In the genomic region with DNA sequence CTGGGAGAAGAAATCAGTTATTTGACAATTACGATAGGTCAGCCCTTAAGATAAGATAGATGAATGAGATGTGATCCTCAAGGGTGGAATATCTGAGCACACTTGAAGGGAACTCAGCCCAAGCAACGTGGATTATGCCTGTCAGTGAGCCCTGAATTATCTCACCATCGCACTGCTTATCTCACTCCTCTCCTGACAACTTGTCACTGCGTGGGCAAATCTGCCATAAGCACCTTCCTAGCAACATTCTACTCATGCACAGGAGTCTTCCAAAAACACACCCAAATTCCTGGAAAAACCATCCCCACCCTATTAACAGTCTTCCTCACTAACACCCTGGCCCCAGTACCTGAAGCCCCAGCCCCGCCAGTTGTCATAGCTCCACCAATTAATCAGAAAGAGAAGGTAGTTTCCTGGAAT, we compare ENCODE assay signal across 18 cellular contexts. TPM values are rescaled to one million over a fixed set of nuclear protein-coding genes. Genes with fewer than 3 reads are reported as not detected.
"Had no signal": no experiment of that assay in that cellular context is flagged by ENCODE, and none has a peak within 500 bp of the region (broad histone marks: within the 10 kb centered on the region; RNA-seq: fewer than 3 reads in every experiment).

No MANE protein-coding gene starts in this region.

- H3K9me3 Mint-ChIP-seq: activated T-cell treated with anti-CD3 and anti-CD28 coated beads, Interleukin-2, amount 50 U/mL, for 4 hours; nephron had no signal

- H3K27me3 Mint-ChIP-seq: brain had no signal

- H3K4me3 Mint-ChIP-seq: activated T-cell treated with anti-CD3 and anti-CD28 coated beads, Interleukin-2, amount 50 U/mL, for 4 hours; brain; nephron had no signal

- H3K4me1 Mint-ChIP-seq: brain, nephron had no signal

- H3K36me3 Mint-ChIP-seq: activated naive CD4-positive, alpha-beta T cell treated with anti-CD3 and anti-CD28 coated beads, Interleukin-2, amount 50 U/mL, for 72 hours; brain had no signal

- H3K27ac Mint-ChIP-seq: activated naive CD4-positive, alpha-beta T cell treated with anti-CD3 and anti-CD28 coated beads, Interleukin-2, amount 50 U/mL, for 72 hours; brain; nephron had no signal

- DNase-seq: activated CD4-positive, alpha-beta T cell treated with anti-CD3 and anti-CD28 coated beads for 48 hours; activated CD4-positive, CD25-positive, alpha-beta regulatory T cell; activated effector memory CD4-positive, alpha-beta T cell treated with anti-CD3 and anti-CD28 coated beads, Interleukin-2, amount 50 U/mL, for 16 hours; activated T-cell treated with anti-CD3 and anti-CD28 coated beads, Interleukin-2, amount 50 U/mL, for 4 hours; erythroblast; foreskin melanocyte; glutamatergic neuron; hippocampal formation; left cardiac atrium; mesendoderm; stimulated activated CD4-positive, alpha-beta T cell treated with anti-CD3 and anti-CD28 coated beads, Interleukin-4, amount 100 ng/mL, for 1 hour; SW 1271; T-helper 9 cell; upper lobe of right lung had no signal

- ATAC-seq: activated naive CD4-positive, alpha-beta T cell treated with anti-CD3 and anti-CD28 coated beads, Interleukin-2, amount 50 U/mL, for 72 hours; activated T-cell treated with anti-CD3 and anti-CD28 coated beads, Interleukin-2, amount 50 U/mL, for 4 hours; left cardiac atrium; sciatic nerve; upper lobe of right lung had no signal

RNA-seq across cellular contexts. Expression of gene IL6, which starts 46.5 kb away (rescaled TPM):
- total RNA-seq: activated naive CD4-positive, alpha-beta T cell treated with anti-CD3 and anti-CD28 coated beads, Interleukin-2, amount 50 U/mL, for 72 hours had no signal
